In the genomic region with DNA sequence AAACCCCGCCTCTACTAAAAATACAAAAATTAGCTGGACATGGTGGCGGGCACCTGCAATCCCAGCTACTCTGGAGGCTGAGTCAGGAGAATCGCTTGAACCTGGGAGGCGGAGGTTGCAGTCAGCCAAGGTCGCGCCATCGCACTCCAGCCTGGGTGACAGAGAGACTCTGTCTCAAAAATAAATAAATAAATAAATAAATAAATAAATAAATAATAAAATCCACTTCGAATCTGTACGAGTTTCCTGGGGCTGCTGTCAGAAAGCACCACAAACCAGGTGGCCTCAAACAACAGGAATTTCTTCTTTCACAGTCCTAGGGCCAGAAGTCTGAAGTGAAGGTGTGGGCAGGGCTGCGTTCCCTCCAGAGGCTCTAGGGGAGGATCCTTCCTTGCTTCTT, we compare ENCODE assay signal across 1 cellular context.
TF ChIP-seq lines count a peak whose summit lies in the region.

No MANE protein-coding gene starts in this region.

TF ChIP-seq in HEK293, 187 proteins besides CTCF, POLR2A, EP300 and RAD21 (continued from another document):
- TF ChIP-seq ZNF292 (tag by site-specific recombination; IDR thresholded peaks at IDR 0.05; ENCODE audit: borderline replicate concordance, low read depth) (peak; percentile 54; the same call in 1 of the 2 replicates), ZNF433 (tag by site-specific recombination; IDR thresholded peaks at IDR 0.05; ENCODE audit: low read depth) (peak; percentile 22; the same call in 1 of the 2 replicates), ZBTB8A (tag by site-specific recombination; IDR thresholded peaks at IDR 0.05) (peak; percentile 72), ZNF394 (tag by site-specific recombination; IDR thresholded peaks at IDR 0.05; ENCODE audit: borderline replicate concordance) (peak; percentile 94), ZNF560 (tag by site-specific recombination; IDR thresholded peaks at IDR 0.05; ENCODE audit: borderline replicate concordance) (peak; percentile 46; the same call in 1 of the 2 replicates), ZNF354C (tag by site-specific recombination; IDR thresholded peaks at IDR 0.05; ENCODE audit: borderline replicate concordance, low read depth) (0 out of 2 replicates have a peak, but pooled peaks have one; percentile 26), ZNF266 (tag by site-specific recombination; IDR thresholded peaks at IDR 0.05; ENCODE audit: low read depth) (0 out of 2 replicates have a peak, but pooled peaks have one; percentile 65), ZNF202 (tag by site-specific recombination; IDR thresholded peaks at IDR 0.05; ENCODE audit: borderline replicate concordance) (peak; percentile 60; the same call in 1 of the 2 replicates), ZNF510 (tag by site-specific recombination; IDR thresholded peaks at IDR 0.05; ENCODE audit: insufficient replicate concordance) (peak; percentile 47), ZNF555 (tag by site-specific recombination; conservative IDR thresholded peaks at IDR 0.05) (peak; percentile 67), ZNF664 (tag by site-specific recombination; IDR thresholded peaks at IDR 0.05) (0 out of 2 replicates have a peak, but pooled peaks have one; percentile 18), ZXDB (tag by site-specific recombination; IDR thresholded peaks at IDR 0.05) (0 out of 2 replicates have a peak, but pooled peaks have one; percentile 27)
- TF ChIP-seq, protein P1, sequence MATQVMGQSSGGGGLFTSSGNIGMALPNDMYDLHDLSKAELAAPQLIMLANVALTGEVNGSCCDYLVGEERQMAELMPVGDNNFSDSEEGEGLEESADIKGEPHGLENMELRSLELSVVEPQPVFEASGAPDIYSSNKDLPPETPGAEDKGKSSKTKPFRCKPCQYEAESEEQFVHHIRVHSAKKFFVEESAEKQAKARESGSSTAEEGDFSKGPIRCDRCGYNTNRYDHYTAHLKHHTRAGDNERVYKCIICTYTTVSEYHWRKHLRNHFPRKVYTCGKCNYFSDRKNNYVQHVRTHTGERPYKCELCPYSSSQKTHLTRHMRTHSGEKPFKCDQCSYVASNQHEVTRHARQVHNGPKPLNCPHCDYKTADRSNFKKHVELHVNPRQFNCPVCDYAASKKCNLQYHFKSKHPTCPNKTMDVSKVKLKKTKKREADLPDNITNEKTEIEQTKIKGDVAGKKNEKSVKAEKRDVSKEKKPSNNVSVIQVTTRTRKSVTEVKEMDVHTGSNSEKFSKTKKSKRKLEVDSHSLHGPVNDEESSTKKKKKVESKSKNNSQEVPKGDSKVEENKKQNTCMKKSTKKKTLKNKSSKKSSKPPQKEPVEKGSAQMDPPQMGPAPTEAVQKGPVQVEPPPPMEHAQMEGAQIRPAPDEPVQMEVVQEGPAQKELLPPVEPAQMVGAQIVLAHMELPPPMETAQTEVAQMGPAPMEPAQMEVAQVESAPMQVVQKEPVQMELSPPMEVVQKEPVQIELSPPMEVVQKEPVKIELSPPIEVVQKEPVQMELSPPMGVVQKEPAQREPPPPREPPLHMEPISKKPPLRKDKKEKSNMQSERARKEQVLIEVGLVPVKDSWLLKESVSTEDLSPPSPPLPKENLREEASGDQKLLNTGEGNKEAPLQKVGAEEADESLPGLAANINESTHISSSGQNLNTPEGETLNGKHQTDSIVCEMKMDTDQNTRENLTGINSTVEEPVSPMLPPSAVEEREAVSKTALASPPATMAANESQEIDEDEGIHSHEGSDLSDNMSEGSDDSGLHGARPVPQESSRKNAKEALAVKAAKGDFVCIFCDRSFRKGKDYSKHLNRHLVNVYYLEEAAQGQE (tag by site-specific recombination; IDR thresholded peaks at IDR 0.05) = peak; percentile 53; the same call in 1 of the 2 replicates
- TF ChIP-seq, protein P2, sequence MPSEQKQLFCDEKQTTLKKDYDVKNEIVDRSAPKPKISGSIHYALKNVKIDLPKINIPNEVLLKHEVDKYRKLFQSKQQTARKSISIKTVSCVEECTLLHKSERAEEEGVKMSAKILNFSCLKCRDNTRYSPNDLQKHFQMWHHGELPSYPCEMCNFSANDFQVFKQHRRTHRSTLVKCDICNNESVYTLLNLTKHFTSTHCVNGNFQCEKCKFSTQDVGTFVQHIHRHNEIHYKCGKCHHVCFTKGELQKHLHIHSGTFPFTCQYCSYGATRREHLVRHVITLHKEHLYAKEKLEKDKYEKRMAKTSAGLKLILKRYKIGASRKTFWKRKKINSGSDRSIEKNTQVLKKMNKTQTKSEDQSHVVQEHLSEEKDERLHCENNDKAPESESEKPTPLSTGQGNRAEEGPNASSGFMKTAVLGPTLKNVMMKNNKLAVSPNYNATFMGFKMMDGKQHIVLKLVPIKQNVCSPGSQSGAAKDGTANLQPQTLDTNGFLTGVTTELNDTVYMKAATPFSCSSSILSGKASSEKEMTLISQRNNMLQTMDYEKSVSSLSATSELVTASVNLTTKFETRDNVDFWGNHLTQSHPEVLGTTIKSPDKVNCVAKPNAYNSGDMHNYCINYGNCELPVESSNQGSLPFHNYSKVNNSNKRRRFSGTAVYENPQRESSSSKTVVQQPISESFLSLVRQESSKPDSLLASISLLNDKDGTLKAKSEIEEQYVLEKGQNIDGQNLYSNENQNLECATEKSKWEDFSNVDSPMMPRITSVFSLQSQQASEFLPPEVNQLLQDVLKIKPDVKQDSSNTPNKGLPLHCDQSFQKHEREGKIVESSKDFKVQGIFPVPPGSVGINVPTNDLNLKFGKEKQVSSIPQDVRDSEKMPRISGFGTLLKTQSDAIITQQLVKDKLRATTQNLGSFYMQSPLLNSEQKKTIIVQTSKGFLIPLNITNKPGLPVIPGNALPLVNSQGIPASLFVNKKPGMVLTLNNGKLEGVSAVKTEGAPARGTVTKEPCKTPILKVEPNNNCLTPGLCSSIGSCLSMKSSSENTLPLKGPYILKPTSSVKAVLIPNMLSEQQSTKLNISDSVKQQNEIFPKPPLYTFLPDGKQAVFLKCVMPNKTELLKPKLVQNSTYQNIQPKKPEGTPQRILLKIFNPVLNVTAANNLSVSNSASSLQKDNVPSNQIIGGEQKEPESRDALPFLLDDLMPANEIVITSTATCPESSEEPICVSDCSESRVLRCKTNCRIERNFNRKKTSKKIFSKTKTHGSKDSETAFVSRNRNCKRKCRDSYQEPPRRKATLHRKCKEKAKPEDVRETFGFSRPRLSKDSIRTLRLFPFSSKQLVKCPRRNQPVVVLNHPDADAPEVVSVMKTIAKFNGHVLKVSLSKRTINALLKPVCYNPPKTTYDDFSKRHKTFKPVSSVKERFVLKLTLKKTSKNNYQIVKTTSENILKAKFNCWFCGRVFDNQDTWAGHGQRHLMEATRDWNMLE (tag by site-specific recombination; conservative IDR thresholded peaks at IDR 0.05; ENCODE audit: low read depth) = peak; percentile 89
